3 cellular contexts compared by ENCODE assay signal in genomic region chr9:134897584-134898170, GRCh38.
TF ChIP-seq lines count a peak whose summit lies in the region.

No MANE protein-coding gene starts in this region.

TF ChIP-seq in liver, 16 proteins besides CTCF, POLR2A, EP300 and RAD21:
- TF ChIP-seq YY1 (IDR thresholded peaks at IDR 0.05) (no peak), MAX (IDR thresholded peaks at IDR 0.05) (peak; percentile 30), NR2F2 (IDR thresholded peaks at IDR 0.05) (peak; percentile 83), FOXA2 (IDR thresholded peaks at IDR 0.05) (no peak)
TF ChIP-seq in liver: peak in this region for 2.

TF ChIP-seq in HepG2, 621 proteins besides CTCF, POLR2A, EP300 and RAD21:
- TF ChIP-seq MAFK (conservative IDR thresholded peaks at IDR 0.05 in 1 of 2, IDR thresholded peaks at IDR 0.05 in 1 of 2; ENCODE audit: low read length in 2 of 2), result 0 out of 4 replicates have a peak, but pooled peaks of 1 of the 2 experiments have one; percentile 3
- TF ChIP-seq MXI1 (IDR thresholded peaks at IDR 0.05; ENCODE audit: borderline replicate concordance, low read depth, low read length), result no peak

TF ChIP-seq in SK-N-SH treated with all-trans-retinoic acid at 6 μM for 48 hours, 23 proteins besides CTCF, POLR2A, EP300 and RAD21:
- no peak for TF ChIP-seq RARB (CRISPR knock-in tag; IDR thresholded peaks at IDR 0.05)
- no peak for TF ChIP-seq TOX (CRISPR knock-in tag; IDR thresholded peaks at IDR 0.05; ENCODE audit: borderline replicate concordance)
- no peak for TF ChIP-seq GLIS3 (CRISPR knock-in tag; IDR thresholded peaks at IDR 0.05)
- TF ChIP-seq ZFP30 (CRISPR knock-in tag; IDR thresholded peaks at IDR 0.05), result no peak
- TF ChIP-seq CSRNP3 (CRISPR knock-in tag; IDR thresholded peaks at IDR 0.05), result no peak
- TF ChIP-seq OSR1 (CRISPR knock-in tag; IDR thresholded peaks at IDR 0.05), result no peak
- TF ChIP-seq PPARA (CRISPR knock-in tag; IDR thresholded peaks at IDR 0.05; ENCODE audit: borderline replicate concordance), result no peak
- no peak for TF ChIP-seq ESRRG (CRISPR knock-in tag; IDR thresholded peaks at IDR 0.05)
- no peak for TF ChIP-seq CREB5 (CRISPR knock-in tag; IDR thresholded peaks at IDR 0.05; ENCODE audit: low read depth)
- no peak for TF ChIP-seq ZFP3 (CRISPR knock-in tag; IDR thresholded peaks at IDR 0.05)
- TF ChIP-seq BACH2 (CRISPR knock-in tag; IDR thresholded peaks at IDR 0.05; ENCODE audit: borderline replicate concordance), result no peak
- TF ChIP-seq ZC3H10 (CRISPR knock-in tag; IDR thresholded peaks at IDR 0.05), result no peak
- no peak for TF ChIP-seq SNAI2 (CRISPR knock-in tag; IDR thresholded peaks at IDR 0.05)
- TF ChIP-seq ARNTL (CRISPR knock-in tag; IDR thresholded peaks at IDR 0.05; ENCODE audit: borderline replicate concordance, low read depth), result no peak
